In the genomic region with DNA sequence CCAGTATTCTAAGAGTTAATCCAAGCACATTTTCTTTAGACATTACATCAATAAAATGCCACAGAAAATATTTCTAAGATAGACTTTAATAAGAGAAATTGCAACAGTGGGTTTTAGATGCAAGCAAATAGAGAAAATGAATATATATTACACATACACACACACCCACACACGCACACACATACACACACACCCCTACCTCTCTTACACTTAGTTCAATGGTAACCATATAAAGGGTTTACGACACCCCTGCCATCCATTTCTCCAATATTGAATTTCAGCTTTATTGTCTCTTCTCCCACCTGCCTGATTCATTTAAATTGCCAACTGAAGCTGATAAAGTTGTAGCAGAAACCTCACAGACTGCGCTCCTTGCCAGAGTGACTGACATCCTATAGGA, we compare ENCODE assay signal across 25 cellular contexts.
"Had no signal": no experiment of that assay in that cellular context is flagged by ENCODE, and none has a peak within 500 bp of the region (broad histone marks: within the 10 kb centered on the region; RNA-seq: fewer than 3 reads in every experiment).

No MANE protein-coding gene starts in this region.

- ATAC-seq: left colon; left lung; lower lobe of right lung; naive thymus-derived CD8-positive, alpha-beta T cell; pancreas; right cardiac atrium; sciatic nerve; stimulated activated naive B cell treated with anti-CD40 and anti-IgM and Interleukin-4, amounts not matched to agents 10 μg/mL and 1 μg/mL and 100 μg/mL, for 72 hours; stimulated activated naive CD8-positive, alpha-beta T cell treated with anti-CD3 and anti-CD28 coated beads, Interleukin-15, Interleukin-2, amounts not matched to agents 100 U/mL and 50 U/mL, for 24 hours; upper lobe of right lung had no signal

- DNase-seq: hypothalamus; immature natural killer cell; kidney; left colon; left lung; lower lobe of right lung; mammary epithelial cell; mesenchymal stem cell; naive thymus-derived CD8-positive, alpha-beta T cell; nucleus accumbens; pancreas; posterior cingulate gyrus; retina; right cardiac atrium; stimulated activated CD4-positive, alpha-beta T cell treated with anti-CD3 and anti-CD28 coated beads, Interleukin-12 subunit alpha, Interleukin-12 subunit beta, amount 100 ng/mL, for 4 hours; stimulated activated CD4-positive, alpha-beta T cell treated with anti-CD3 and anti-CD28 coated beads, Interleukin-15, amount 100 ng/mL, for 24 hours; stimulated activated CD4-positive, alpha-beta T cell treated with anti-CD3 and anti-CD28 coated beads, Interleukin-2, amount 100 ng/mL, for 24 hours; stimulated activated CD4-positive, alpha-beta T cell treated with anti-CD3 and anti-CD28 coated beads, Interleukin-4, amount 100 ng/mL, for 1 hour; stimulated activated naive B cell treated with anti-CD40 and anti-IgM and Interleukin-4, amounts not matched to agents 10 μg/mL and 1 μg/mL and 100 μg/mL, for 72 hours; stimulated activated naive CD8-positive, alpha-beta T cell treated with anti-CD3 and anti-CD28 coated beads, Interleukin-15, Interleukin-2, amounts not matched to agents 100 U/mL and 50 U/mL, for 24 hours; stomach; tibial artery; trophoblast cell; upper lobe of right lung had no signal
